1 cellular context compared by ENCODE assay signal in the genomic region with DNA sequence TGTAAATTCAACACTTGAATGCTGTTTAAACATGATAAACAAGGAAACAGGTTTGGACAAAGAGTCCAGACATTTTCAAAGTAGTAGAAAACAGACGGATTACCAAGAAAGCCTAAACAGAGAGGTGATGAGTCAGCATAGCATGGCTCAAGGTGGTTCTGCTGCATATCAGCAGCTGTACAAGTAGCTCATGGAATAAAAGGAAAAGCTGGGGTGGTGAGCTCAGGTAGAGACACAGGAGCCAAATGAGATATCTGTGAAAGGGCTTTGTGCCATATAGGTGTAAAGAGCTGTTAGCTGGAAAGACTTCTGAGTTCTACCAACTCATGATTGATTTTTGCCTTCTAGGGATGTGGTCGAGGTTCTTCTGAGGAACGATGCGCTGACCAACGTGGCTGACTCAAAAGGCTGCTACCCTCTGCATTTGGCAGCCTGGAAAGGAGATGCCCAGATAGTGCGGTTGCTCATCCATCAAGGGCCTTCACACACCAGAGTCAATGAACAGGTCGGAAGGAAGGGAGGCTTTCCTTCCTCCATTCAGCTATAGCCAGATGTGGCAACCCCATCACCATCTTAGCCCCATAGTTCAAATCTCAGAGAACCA.
TF ChIP-seq lines count a peak whose summit lies in the region.

No MANE protein-coding gene starts in this region.

TF ChIP-seq in WTC11, 78 proteins besides CTCF, POLR2A, EP300 and RAD21 (continued from another document):
- TF ChIP-seq, protein P1, sequence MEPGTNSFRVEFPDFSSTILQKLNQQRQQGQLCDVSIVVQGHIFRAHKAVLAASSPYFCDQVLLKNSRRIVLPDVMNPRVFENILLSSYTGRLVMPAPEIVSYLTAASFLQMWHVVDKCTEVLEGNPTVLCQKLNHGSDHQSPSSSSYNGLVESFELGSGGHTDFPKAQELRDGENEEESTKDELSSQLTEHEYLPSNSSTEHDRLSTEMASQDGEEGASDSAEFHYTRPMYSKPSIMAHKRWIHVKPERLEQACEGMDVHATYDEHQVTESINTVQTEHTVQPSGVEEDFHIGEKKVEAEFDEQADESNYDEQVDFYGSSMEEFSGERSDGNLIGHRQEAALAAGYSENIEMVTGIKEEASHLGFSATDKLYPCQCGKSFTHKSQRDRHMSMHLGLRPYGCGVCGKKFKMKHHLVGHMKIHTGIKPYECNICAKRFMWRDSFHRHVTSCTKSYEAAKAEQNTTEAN (CRISPR knock-in tag; IDR thresholded peaks at IDR 0.05), result no peak
- TF ChIP-seq ZNF219 (CRISPR knock-in tag; IDR thresholded peaks at IDR 0.05; ENCODE audit: borderline replicate concordance), result no peak
TF ChIP-seq in WTC11: peak in this region for 0.
